Comparison of ENCODE assay signal across 8 cellular contexts in genomic region chr1:111203681-111204210, GRCh38. TPM values are rescaled to one million over a fixed set of nuclear protein-coding genes. Genes with fewer than 3 reads are reported as not detected.
DNase-seq lines count a peak whose midpoint lies in the region; ATAC-seq and TF ChIP-seq lines count a peak whose summit lies in the region.

No MANE protein-coding gene starts in this region.

- H3K4me3 ChIP-seq in CD4-positive, alpha-beta memory T cell (ENCODE audit: low read length in 2 of 2): peak overlapping the region; percentile 18 to 65
- H3K4me3 ChIP-seq in SU-DHL-6 (ENCODE audit: insufficient read depth, low read length, poor library complexity, severe bottlenecking) (peak overlapping the region; percentile 62), iPS-20b (ENCODE audit: low read length) (peak overlapping the region; percentile 12; the same call in 1 of the 2 replicates)

- ATAC-seq in GM19395 (IDR thresholded peaks at IDR 0.05; ENCODE audit: unreplicated experiment) (peak; percentile 53), HG03520 (IDR thresholded peaks at IDR 0.05; ENCODE audit: unreplicated experiment) (peak; percentile 38)
- ATAC-seq in activated naive CD8-positive, alpha-beta T cell treated with anti-CD3 and anti-CD28 coated beads, Interleukin-2, amount 10 ng/mL, durations not matched to agents 7 days and 5 days (ENCODE audit: low read depth): peak; percentile 26

- intact Hi-C loops in CD4-positive, alpha-beta memory T cell (cut with micrococcal nuclease): loop anchor here (1.0 to 5.0 kb wide), 3 partner anchors 13 to 866 kb away; partner anchors contain the start of genes CEPT1, DRAM2 and RBM15

- no peaks in the 10 kb centered on the region for H3K27me3 ChIP-seq in CD4-positive, alpha-beta memory T cell (ENCODE audit: insufficient read depth, low read length)
- H3K27me3 ChIP-seq in SU-DHL-6 (ENCODE audit: low read length): no peaks in the 10 kb centered on the region
- H3K27me3 ChIP-seq in iPS-20b (ENCODE audit: insufficient read depth, low read length): peaks cover 38% of the 10 kb centered on the region

- H3K27ac Mint-ChIP-seq in CD4-positive, alpha-beta memory T cell: peak overlapping the region; percentile 94 to 98 (median 98)
- peak overlapping the region; percentile 91 for H3K27ac Mint-ChIP-seq in activated naive CD8-positive, alpha-beta T cell treated with anti-CD3 and anti-CD28 coated beads, Interleukin-2, amount 10 ng/mL, durations not matched to agents 7 days and 5 days

- H3K79me2 ChIP-seq in SU-DHL-6 (ENCODE audit: insufficient read depth, low read length): peaks cover 23% of the 10 kb centered on the region

- POLR2A ChIA-PET in CD4-positive, alpha-beta memory T cell (lab: Charles Lee; ENCODE audit: partially characterized antibody): interaction anchor here (0.5 to 18.1 kb wide), 12 partner anchors 17 to 417 kb away, joined by 3 to 1434 read pairs (median 4); partner anchors contain the start of genes C1orf162, CHI3L2 and LRIF1
- POLR2A ChIA-PET in activated naive CD8-positive, alpha-beta T cell treated with anti-CD3 and anti-CD28 coated beads, Interleukin-2, amount 10 ng/mL, durations not matched to agents 7 days and 5 days (lab: Charles Lee): interaction anchor here (0.8 to 15.0 kb wide), 9 partner anchors 10 to 332 kb away, joined by 3 to 948 read pairs (median 4); partner anchors contain the start of genes ATP5PB, CEPT1, DRAM2 and WDR77

- CTCF ChIA-PET in CD4-positive, alpha-beta memory T cell (lab: Charles Lee; ENCODE audit: partially characterized antibody): interaction anchor here (0.7 to 19.0 kb wide), 4 partner anchors 10 to 240 kb away, joined by 3 to 623 read pairs (median 4); partner anchors contain the start of gene CHI3L2

- peaks cover 0 to 2% (median 0%) of the 10 kb centered on the region in 8 donors for H3K9me3 Mint-ChIP-seq in CD4-positive, alpha-beta memory T cell
- H3K9me3 Mint-ChIP-seq in activated naive CD8-positive, alpha-beta T cell treated with anti-CD3 and anti-CD28 coated beads, Interleukin-2, amount 10 ng/mL, durations not matched to agents 7 days and 5 days: no peaks in the 10 kb centered on the region

- H3K9ac ChIP-seq in SU-DHL-6 (ENCODE audit: low read length): peak overlapping the region; percentile 92
- no peak overlapping the region for H3K9ac ChIP-seq in iPS-20b (ENCODE audit: low read depth, low read length)

- peaks cover 45% of the 10 kb centered on the region for H3K4me1 ChIP-seq in CD4-positive, alpha-beta memory T cell (ENCODE audit: insufficient read depth, low read length)
- no peaks in the 10 kb centered on the region for H3K4me1 ChIP-seq in iPS-20b (ENCODE audit: insufficient read depth, low read length)

- H3K4me2 ChIP-seq in SU-DHL-6 (ENCODE audit: low read depth, low read length, poor library complexity, severe bottlenecking): peak overlapping the region; percentile 95

- no peak for TF ChIP-seq CTCF in SU-DHL-6 (IDR thresholded peaks at IDR 0.05; ENCODE audit: insufficient read depth, low read length, poor library complexity, severe bottlenecking)

- no peaks in the 10 kb centered on the region for H3K27me3 Mint-ChIP-seq in CD4-positive, alpha-beta memory T cell
- H3K27me3 Mint-ChIP-seq in activated naive CD8-positive, alpha-beta T cell treated with anti-CD3 and anti-CD28 coated beads, Interleukin-2, amount 10 ng/mL, durations not matched to agents 7 days and 5 days: no peaks in the 10 kb centered on the region

- peak overlapping the region; percentile 84 for H3K27ac ChIP-seq in CD4-positive, alpha-beta memory T cell (ENCODE audit: low read depth, low read length)
- peak overlapping the region; percentile 91 for H3K27ac ChIP-seq in SU-DHL-6 (ENCODE audit: low read depth, low read length)
- no peak overlapping the region for H3K27ac ChIP-seq in iPS-20b (ENCODE audit: low read length)

- no peaks in the 10 kb centered on the region for H3K9me2 ChIP-seq in SU-DHL-6 (replicated peaks; ENCODE audit: insufficient read depth, low read length)

- peak overlapping the region; percentile 99 to 100 (median 100) for H3K4me3 Mint-ChIP-seq in CD4-positive, alpha-beta memory T cell
- peak overlapping the region; percentile 98 for H3K4me3 Mint-ChIP-seq in activated naive CD8-positive, alpha-beta T cell treated with anti-CD3 and anti-CD28 coated beads, Interleukin-2, amount 10 ng/mL, durations not matched to agents 7 days and 5 days

- peaks cover 46 to 83% (median 57%) of the 10 kb centered on the region in 4 donors for H3K4me1 Mint-ChIP-seq in CD4-positive, alpha-beta memory T cell
- peaks cover 46% of the 10 kb centered on the region for H3K4me1 Mint-ChIP-seq in activated naive CD8-positive, alpha-beta T cell treated with anti-CD3 and anti-CD28 coated beads, Interleukin-2, amount 10 ng/mL, durations not matched to agents 7 days and 5 days

- H3F3A ChIP-seq in SU-DHL-6 (ENCODE audit: insufficient read depth): peaks cover 39% of the 10 kb centered on the region

- H3K36me3 Mint-ChIP-seq in CD4-positive, alpha-beta memory T cell: peaks cover 12 to 28% of the 10 kb centered on the region in 2 donors
- H3K36me3 Mint-ChIP-seq in activated naive CD8-positive, alpha-beta T cell treated with anti-CD3 and anti-CD28 coated beads, Interleukin-2, amount 10 ng/mL, durations not matched to agents 7 days and 5 days: peaks cover 24% of the 10 kb centered on the region

- H2AFZ ChIP-seq in SU-DHL-6 (ENCODE audit: low read depth, low read length, severe bottlenecking): no peak overlapping the region

- no peaks in the 10 kb centered on the region for H3K36me3 ChIP-seq in CD4-positive, alpha-beta memory T cell (ENCODE audit: insufficient read depth, low read length)
- no peaks in the 10 kb centered on the region for H3K36me3 ChIP-seq in SU-DHL-6 (ENCODE audit: low read length)
- no peaks in the 10 kb centered on the region for H3K36me3 ChIP-seq in iPS-20b (ENCODE audit: insufficient read depth, low read depth, low read length)

- no peaks in the 10 kb centered on the region for H4K20me1 ChIP-seq in SU-DHL-6 (ENCODE audit: low read depth, low read length)

- DNase-seq in CD4-positive, alpha-beta memory T cell: peak; percentile 83 to 91 (median 86)
- DNase-seq in activated naive CD8-positive, alpha-beta T cell treated with anti-CD3 and anti-CD28 coated beads, Interleukin-2, amount 10 ng/mL, durations not matched to agents 7 days and 5 days: peak; percentile 89
- peak in 3 of 4 experiments; percentile 51 to 85 (median 69) for DNase-seq in stimulated activated CD4-positive, alpha-beta T cell treated with anti-CD3 and anti-CD28 coated beads, Interleukin-1b, Interleukin-23, amount 100 ng/mL, for 24 hours (ENCODE audit: low read depth in 4 of 4, low spot score in 1 of 4)
- DNase-seq in inferior parietal cortex (ENCODE audit: extremely low spot score): no peak

- no peaks in the 10 kb centered on the region for H3K9me3 ChIP-seq in CD4-positive, alpha-beta memory T cell (ENCODE audit: control insufficient read depth in 1 of 2, low read length in 2 of 2)
- H3K9me3 ChIP-seq in SU-DHL-6 (ENCODE audit: insufficient read depth, low read length): no peaks in the 10 kb centered on the region
- H3K9me3 ChIP-seq in iPS-20b (ENCODE audit: insufficient read depth, low read depth, low read length): no peaks in the 10 kb centered on the region

RNA-seq across cellular contexts. Expression of gene DENND2D, which starts 3.3 kb away (rescaled TPM):
- 100 to 1,000 TPM; 284 TPM for total RNA-seq in CD4-positive, alpha-beta memory T cell
- 100 to 1,000 TPM; 125 to 221 TPM for polyA plus RNA-seq in CD4-positive, alpha-beta memory T cell
- 100 to 1,000 TPM; 293 to 299 TPM for total RNA-seq in activated naive CD8-positive, alpha-beta T cell treated with anti-CD3 and anti-CD28 coated beads, Interleukin-2, amount 10 ng/mL, durations not matched to agents 7 days and 5 days

RNA-seq across cellular contexts. Expression of gene CHI3L2, which starts 23.8 kb away (rescaled TPM):
- 1 to 10 TPM; 1.7 to 1.9 TPM for total RNA-seq in CD4-positive, alpha-beta memory T cell
- polyA plus RNA-seq in CD4-positive, alpha-beta memory T cell: 10 to 100 TPM; 15.6 to 18.2 TPM
- total RNA-seq in activated naive CD8-positive, alpha-beta T cell treated with anti-CD3 and anti-CD28 coated beads, Interleukin-2, amount 10 ng/mL, durations not matched to agents 7 days and 5 days: 10 to 100 TPM; 30.5 to 33.9 TPM

Comparison
In these comparisons a context has a peak if more than half of its experiments do, and no peak if none do; other contexts are left out.
1. H3K4me3 ChIP-seq: peak in every context shown above with its lines; median percentile 62 in SU-DHL-6; 42 in CD4-positive, alpha-beta memory T cell; 12 in iPS-20b.
2. RNA of gene CHI3L2, which starts 23.8 kb away (total RNA-seq): 30.5 to 33.9 TPM in activated naive CD8-positive, alpha-beta T cell treated with anti-CD3 and anti-CD28 coated beads, Interleukin-2, amount 10 ng/mL, durations not matched to agents 7 days and 5 days; 1.7 to 1.9 TPM in CD4-positive, alpha-beta memory T cell; every median in the first group is over 10 times any median in the second.
3. Peak in every context shown above with its lines, with median percentiles within 50 percentile points of each other: ATAC-seq.